In the genomic region with DNA sequence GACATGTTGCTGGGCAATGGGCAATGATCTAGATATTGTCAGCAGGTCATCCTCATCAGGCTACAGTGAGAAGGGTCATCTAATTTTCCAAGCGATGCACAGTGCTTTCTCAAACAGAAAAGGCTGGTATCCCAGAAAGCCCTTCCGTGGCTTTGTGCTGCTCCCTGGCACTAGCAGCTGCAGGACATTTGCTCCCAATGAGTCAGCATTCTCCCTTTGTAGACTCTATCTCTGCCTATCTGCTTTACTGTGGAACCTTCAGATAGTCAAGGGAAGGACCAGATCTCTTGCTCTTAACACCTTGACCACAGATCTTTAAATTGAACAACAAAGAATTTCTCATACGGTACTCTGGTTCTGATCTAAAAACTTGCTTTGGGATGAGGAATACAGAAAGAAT, we compare ENCODE assay signal across 15 cellular contexts.
DNase-seq lines count a peak whose midpoint lies in the region; ATAC-seq and TF ChIP-seq lines count a peak whose summit lies in the region.
"Had no signal": no experiment of that assay in that cellular context is flagged by ENCODE, and none has a peak within 500 bp of the region (broad histone marks: within the 10 kb centered on the region; RNA-seq: fewer than 3 reads in every experiment).

No MANE protein-coding gene starts in this region.

- dilution Hi-C loops in IMR-90 (cut with HindIII; ENCODE audit: low sequenced_read_pairs, unreplicated experiment), result no loop called here

- intact Hi-C loops in IMR-90 (cut with micrococcal nuclease), result no loop called here
- intact Hi-C loops in Calu3 (cut with micrococcal nuclease; ENCODE audit: unreplicated experiment), result no loop called here

- no peak overlapping the region for H3K4me2 ChIP-seq in IMR-90 (ENCODE audit: low read depth, low read length)

- no peaks in the 10 kb centered on the region for H4K20me1 ChIP-seq in IMR-90 (ENCODE audit: insufficient read depth, low read length)

- peaks cover 1% of the 10 kb centered on the region; the same call in 1 of the 2 replicates for H3K9me1 ChIP-seq in IMR-90 (ENCODE audit: insufficient read depth, low read length)

- no peaks in the 10 kb centered on the region for H3K36me3 ChIP-seq in IMR-90 (ENCODE audit: control insufficient read depth, insufficient read depth, low read length)
- H3K36me3 ChIP-seq: lower lobe of right lung had no signal

- no peaks in the 10 kb centered on the region for H3K36me3 Mint-ChIP-seq in Calu3 (ENCODE audit: insufficient read depth, unreplicated experiment)

- H3K4me1 Mint-ChIP-seq in Calu3 (ENCODE audit: low read depth, unreplicated experiment), result peaks cover 9% of the 10 kb centered on the region
- H3K4me1 Mint-ChIP-seq: activated B cell treated with CpG ODN at 0.5 μM for 24 hours had no signal

- H3K27ac Mint-ChIP-seq in Calu3 (ENCODE audit: unreplicated experiment), result no peak overlapping the region
- H3K27ac Mint-ChIP-seq: activated B cell treated with CpG ODN at 0.5 μM for 24 hours, IgD-negative memory B cell had no signal

- no peak overlapping the region for H3K9ac ChIP-seq in IMR-90 (ENCODE audit: low read depth, low read length)

- peak overlapping the region; percentile 60; the same call in 1 of the 2 replicates for H2BK120ac ChIP-seq in IMR-90 (ENCODE audit: low read depth, low read length)

- H2AK5ac ChIP-seq in IMR-90 (ENCODE audit: low read depth, low read length), result peak overlapping the region; percentile 81; the same call in 1 of the 2 replicates

- H3K9me3 Mint-ChIP-seq in Calu3 (ENCODE audit: low read depth, unreplicated experiment), result no peaks in the 10 kb centered on the region

- peak overlapping the region; percentile 64 for H2BK20ac ChIP-seq in IMR-90 (ENCODE audit: low read depth, low read length)

- in situ Hi-C loops in IMR-90 (cut with MboI; ENCODE audit: low sequenced_read_pairs), result no loop called here

- peaks cover 10 to 38% of the 10 kb centered on the region in 2 experiments for H3K79me1 ChIP-seq in IMR-90 (ENCODE audit: low read depth in 1 of 2, low read length in 2 of 2)

- no peaks in the 10 kb centered on the region for H3K9me3 ChIP-seq in IMR-90 (ENCODE audit: control insufficient read depth, insufficient read depth, low read length)
- H3K9me3 ChIP-seq: lower lobe of right lung had no signal

- no peak overlapping the region for H2AFZ ChIP-seq in IMR-90 (replicated peaks; ENCODE audit: low read length, poor library complexity)

- H3K4me1 ChIP-seq in IMR-90 (ENCODE audit: control insufficient read depth, insufficient read depth, low read length), result peaks cover 12% of the 10 kb centered on the region
- H3K4me1 ChIP-seq: lower lobe of right lung had no signal

- ATAC-seq in IMR-90 (ENCODE audit: low read depth) (peak; percentile 74), GM19467 (IDR thresholded peaks at IDR 0.05; ENCODE audit: unreplicated experiment) (no peak), HG03159 (IDR thresholded peaks at IDR 0.05; ENCODE audit: unreplicated experiment) (no peak)
- ATAC-seq: lower lobe of right lung had no signal

- no peaks in the 10 kb centered on the region for H3K27me3 Mint-ChIP-seq in Calu3 (ENCODE audit: unreplicated experiment)
- H3K27me3 Mint-ChIP-seq: activated B cell treated with CpG ODN at 0.5 μM for 24 hours, IgD-negative memory B cell had no signal

- TF ChIP-seq RAD21 in IMR-90 (IDR thresholded peaks at IDR 0.05; ENCODE audit: low read length), result no peak

- H3K4me3 ChIP-seq in IMR-90 (ENCODE audit: insufficient read depth, low read depth, low read length), result no peak overlapping the region
- H3K4me3 ChIP-seq: lower lobe of right lung had no signal

- H3K56ac ChIP-seq in IMR-90 (ENCODE audit: extremely low read depth, insufficient read depth, low read length), result no peak overlapping the region

- H4K5ac ChIP-seq in IMR-90 (ENCODE audit: low read depth, low read length), result peak overlapping the region; percentile 38; the same call in 1 of the 2 replicates

- WGBS in IMR-90 (ENCODE audit: extremely low coverage in 2 of 2, insufficient read length in 1 of 2), 2 experiments, result no CpG with 5 or more reads among the region's 3 CpGs

- CTCF ChIA-PET in IMR-90 (lab: Yijun Ruan, JAX) (interaction anchor here (0.6 kb wide), 1 partner anchor 58 kb away, joined by 3 read pairs; no protein-coding TSS in a partner anchor), Calu3 (lab: Charles Lee) (no interaction called here)

- BruUV-seq in IMR-90 (replicated peaks; lab: Mats Ljungman, UMichigan) (no TSS peak), Calu3 (replicated peaks; lab: Mats Ljungman, UMichigan) (no TSS peak)

- H2BK15ac ChIP-seq in IMR-90 (ENCODE audit: low read depth, low read length), result peak overlapping the region; percentile 45; the same call in 1 of the 3 replicates

- H3K4me3 Mint-ChIP-seq in Calu3 (ENCODE audit: low read depth, unreplicated experiment), result no peak overlapping the region
- H3K4me3 Mint-ChIP-seq: activated B cell treated with CpG ODN at 0.5 μM for 24 hours, IgD-negative memory B cell had no signal

- H2AK9ac ChIP-seq in IMR-90 (replicated peaks; ENCODE audit: low read depth, low read length, poor library complexity), result no peak overlapping the region

- TF ChIP-seq POLR2A in IMR-90 (IDR thresholded peaks at IDR 0.05; ENCODE audit: low read depth, low read length), result no peak

- H3K18ac ChIP-seq in IMR-90 (ENCODE audit: low read depth, low read length), result peak overlapping the region; percentile 48; the same call in 1 of the 2 replicates

- POLR2A ChIA-PET in IMR-90 (lab: Charles Lee; ENCODE audit: unreplicated experiment), result no interaction called here

- TF ChIP-seq CTCF in IMR-90 (conservative IDR thresholded peaks at IDR 0.05; ENCODE audit: low read depth, low read length) (no peak), Calu3 (IDR thresholded peaks at IDR 0.05; ENCODE audit: unreplicated experiment) (no peak)

- H4K8ac ChIP-seq in IMR-90 (ENCODE audit: low read depth in 2 of 2, low read length in 2 of 2), result peak overlapping the region in 1 of 2 experiments; percentile 46; a peak in 1 of 4 replicates

- DNase-seq in AG20443 (ENCODE audit: low spot score) (peak; percentile 11), IMR-90 (no peak), dermis blood vessel endothelial cell (peak; percentile 33), medulla oblongata (ENCODE audit: extremely low spot score) (peak; percentile 56), Calu3 (no peak)
- no peak for DNase-seq in stimulated activated naive CD4-positive, alpha-beta T cell (lab: John Stamatoyannopoulos, UW)
- DNase-seq: activated B cell treated with CpG ODN at 0.5 μM for 24 hours; activated CD8-positive, alpha-beta memory T cell treated with anti-CD3 and anti-CD28 coated beads, Interleukin-2, amount 50 U/mL, for 4 hours; effector CD4-positive, alpha-beta T cell; lower lobe of right lung; NCI-H146; NCI-H82 had no signal

- H3K27ac ChIP-seq in IMR-90 (ENCODE audit: insufficient read depth, low read length), result no peak overlapping the region
- H3K27ac ChIP-seq: lower lobe of right lung had no signal

- H4K91ac ChIP-seq in IMR-90 (ENCODE audit: insufficient read depth, low read depth, low read length), result 0 out of 2 replicates have a peak overlapping the region, but pooled peaks have one; percentile 14

- no peak overlapping the region for H3K23ac ChIP-seq in IMR-90 (ENCODE audit: low read depth, low read length)

- H3K4ac ChIP-seq in IMR-90 (ENCODE audit: low read depth, low read length), result peak overlapping the region; percentile 24

- peak overlapping the region; percentile 60; the same call in 1 of the 2 replicates for H3K14ac ChIP-seq in IMR-90 (replicated peaks; ENCODE audit: low read depth, low read length)

- H2BK5ac ChIP-seq in IMR-90 (ENCODE audit: low read depth, low read length, poor library complexity, severe bottlenecking), result peak overlapping the region; percentile 30

- no peaks in the 10 kb centered on the region for H3K27me3 ChIP-seq in IMR-90 (ENCODE audit: control insufficient read depth, insufficient read depth, low read length)

TF ChIP-seq in IMR-90, 13 proteins besides CTCF, POLR2A, EP300 and RAD21:
- TF ChIP-seq RFX5 (IDR thresholded peaks at IDR 0.05; ENCODE audit: low read depth, low read length) (no peak), CHD1 (IDR thresholded peaks at IDR 0.05; ENCODE audit: low read depth, low read length) (no peak), NFE2L2 (IDR thresholded peaks at IDR 0.05; ENCODE audit: low read depth, low read length) (peak; percentile 73; the same call in 1 of the 2 replicates)

Comparison
In these comparisons a context has a peak if more than half of its experiments do, and no peak if none do; other contexts are left out.
1. DNase-seq: peak in AG20443 (single experiment), dermis blood vessel endothelial cell (single experiment) and medulla oblongata (single experiment); none in IMR-90 (single experiment), Calu3 (single experiment) and stimulated activated naive CD4-positive, alpha-beta T cell (0 of 6).